Comparison of ENCODE assay signal across 13 cellular contexts in the genomic region with DNA sequence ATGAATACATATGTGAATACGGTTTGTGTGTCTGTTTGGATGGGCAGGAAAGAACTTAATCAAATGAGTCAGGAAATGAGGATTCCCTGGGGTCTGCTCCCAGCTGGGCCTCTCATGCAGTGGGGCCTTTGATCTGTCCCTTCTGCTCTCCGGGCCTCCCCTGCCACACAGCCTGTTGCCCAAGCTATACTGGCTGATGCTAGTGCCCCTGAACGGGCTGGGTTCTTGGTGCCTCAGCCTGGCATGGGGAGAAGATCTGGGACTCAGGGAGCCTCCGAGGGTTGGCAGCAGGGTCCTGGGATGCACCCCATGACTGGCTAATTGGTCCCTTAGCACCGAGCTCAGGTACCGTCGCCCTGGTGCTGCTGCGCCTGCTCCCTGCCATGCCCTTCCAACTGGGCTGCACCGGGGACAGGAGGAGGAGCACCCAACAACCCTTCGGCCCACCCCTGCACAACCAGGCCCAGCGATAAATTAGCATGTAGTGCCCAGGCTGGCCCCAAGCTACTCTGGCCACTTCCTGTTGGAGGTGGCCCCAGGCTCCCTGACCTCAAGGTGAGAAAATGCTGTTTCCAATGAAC.
"Had no signal": no experiment of that assay in that cellular context is flagged by ENCODE, and none has a peak within 500 bp of the region (broad histone marks: within the 10 kb centered on the region; RNA-seq: fewer than 3 reads in every experiment).

No MANE protein-coding gene starts in this region.

- H3K27ac ChIP-seq: upper lobe of left lung had no signal

- DNase-seq: activated CD4-positive, alpha-beta T cell treated with anti-CD3 and anti-CD28 coated beads, Interleukin-2, amount 50 U/mL, for 48 hours; activated CD4-positive, CD25-positive, alpha-beta regulatory T cell; amygdala; cerebellar nuclear complex; dermis blood vessel endothelial cell; hypothalamus; mammary epithelial cell; nephron progenitor cell; stimulated activated CD4-positive, alpha-beta T cell treated with anti-CD3 and anti-CD28 coated beads, Interleukin-2, amount 100 ng/mL, for 48 hours; stimulated activated naive CD4-positive, alpha-beta T cell treated with Interleukin-2 at 50 U/mL for 16 hours; T-helper 2 cell had no signal

- H3K36me3 ChIP-seq: upper lobe of left lung had no signal

- H3K4me1 ChIP-seq: upper lobe of left lung had no signal

- FAIRE-seq: TTC549 had no signal

- H3K27me3 ChIP-seq: upper lobe of left lung had no signal

- H3K9me3 ChIP-seq: upper lobe of left lung had no signal

- H3K4me3 ChIP-seq: upper lobe of left lung had no signal
